Comparison of ENCODE assay signal across 8 cellular contexts in the genomic region with DNA sequence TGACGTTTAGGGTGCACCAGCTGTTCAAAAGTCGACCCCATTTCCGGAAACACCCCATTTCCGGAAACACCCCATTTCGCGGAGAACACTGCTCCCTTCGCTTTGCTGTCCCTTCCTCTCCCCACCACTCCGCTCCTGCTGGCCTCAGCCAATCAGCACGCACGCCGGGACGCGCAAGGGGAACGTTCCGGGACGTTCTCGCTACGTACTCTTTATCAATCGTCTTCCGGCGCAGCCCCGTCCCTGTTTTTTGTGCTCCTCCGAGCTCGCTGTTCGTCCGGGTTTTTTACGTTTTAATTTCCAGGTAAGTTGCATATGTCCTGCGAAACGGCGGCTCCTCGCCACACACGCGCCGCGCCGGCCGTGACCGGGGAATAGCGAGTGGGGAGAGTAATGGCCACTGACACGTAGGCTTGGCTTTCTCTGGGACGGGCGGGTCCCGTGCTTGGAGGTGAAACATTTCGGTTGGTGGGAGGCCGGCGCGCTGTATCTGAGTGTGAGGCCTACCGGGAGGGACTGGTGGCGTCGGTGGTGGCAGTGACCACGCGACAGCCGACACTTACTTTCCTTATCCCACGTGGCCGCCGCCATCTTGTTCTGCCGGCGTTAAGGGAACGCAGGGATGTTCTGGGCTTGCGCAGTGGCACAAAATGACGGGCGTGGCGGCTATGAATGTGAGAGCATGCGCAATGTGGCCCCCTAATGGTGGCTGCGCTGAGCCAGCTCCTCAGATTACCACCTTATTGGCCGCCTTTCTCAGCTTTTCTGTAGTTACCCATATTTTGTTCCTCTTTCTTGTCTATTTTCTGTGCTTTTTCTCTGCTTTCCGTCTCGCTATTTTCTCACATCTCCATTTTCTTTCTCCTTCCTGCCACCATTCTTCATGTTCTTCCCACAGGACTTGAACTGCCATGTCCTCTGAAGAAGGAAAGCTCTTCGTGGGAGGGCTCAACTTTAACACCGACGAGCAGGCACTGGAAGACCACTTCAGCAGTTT. TPM values are rescaled to one million over a fixed set of nuclear protein-coding genes. Genes with fewer than 3 reads are reported as not detected.
DNase-seq lines count a peak whose midpoint lies in the region; ATAC-seq and TF ChIP-seq lines count a peak whose summit lies in the region.

Gene RBM3, plus strand, starts transcription at position 215 of the 997 bp plus-strand sequence. Its CDS starts 697 bp downstream, at position 912.

- peak within 1 kb of the TSS; percentile 92 for H3K27ac ChIP-seq in HEK293 (ENCODE audit: extremely low read depth, low read depth, low read length)
- H3K27ac ChIP-seq in SJSA1: peak within 1 kb of the TSS; percentile 100
- peak within 1 kb of the TSS; percentile 100 for H3K27ac ChIP-seq in foreskin keratinocyte

- H3K4me1 ChIP-seq in HEK293 (ENCODE audit: control insufficient read depth, insufficient read depth, low read length) (peaks cover 3% of the 10 kb centered on the region; the same call in 1 of the 2 replicates), SJSA1 (replicated peaks) (peaks cover 14% of the 10 kb centered on the region), foreskin keratinocyte (peaks cover 10% of the 10 kb centered on the region), neuron (ENCODE audit: insufficient read depth, low read length) (peaks cover 12% of the 10 kb centered on the region)

- peak; percentile 89 for TF ChIP-seq CTCF in HEK293 (tag by site-specific recombination; IDR thresholded peaks at IDR 0.05)
- peak; percentile 54 for TF ChIP-seq CTCF in foreskin keratinocyte (conservative IDR thresholded peaks at IDR 0.05)

- CTCF ChIA-PET in HEK293 (lab: Yijun Ruan, JAX): interaction anchor here (0.7 kb wide), 1 partner anchor 1213 kb away, joined by 3 read pairs; no protein-coding TSS in a partner anchor

- H3K36me3 ChIP-seq in HEK293 (ENCODE audit: control insufficient read depth in 2 of 2, insufficient read depth in 1 of 2, low read length in 2 of 2) (peaks cover 8 to 46% of the 10 kb centered on the region in 2 experiments), SJSA1 (peaks cover 53% of the 10 kb centered on the region), neuron (ENCODE audit: insufficient read depth, low read length) (peaks cover 22% of the 10 kb centered on the region)

- H3K4me3 ChIP-seq in HEK293 (ENCODE audit: low read depth, low read length) (peak within 1 kb of the TSS; percentile 80), SJSA1 (peak within 1 kb of the TSS; percentile 82), neuron (ENCODE audit: low read length) (peak within 1 kb of the TSS; percentile 81)

- no peaks in the 10 kb centered on the region for H3K9me3 ChIP-seq in HEK293 (ENCODE audit: control insufficient read depth, insufficient read depth, low read depth, low read length)
- no peaks in the 10 kb centered on the region for H3K9me3 ChIP-seq in SJSA1 (replicated peaks)
- H3K9me3 ChIP-seq in neuron (ENCODE audit: low read length): no peaks in the 10 kb centered on the region

- ATAC-seq in foreskin keratinocyte: peak; percentile 93

- H3K27me3 ChIP-seq in SJSA1 (replicated peaks) (0 out of 2 replicates have a peak, but pooled peaks cover 2% of the 10 kb centered on the region), foreskin keratinocyte (no peaks in the 10 kb centered on the region), neuron (ENCODE audit: insufficient read depth, low read length) (no peaks in the 10 kb centered on the region)

- DNase-seq in GM04504 (ENCODE audit: low read depth): peak; percentile 83
- DNase-seq in MV-4-11 (lab: John Stamatoyannopoulos, UW): peak; percentile 91
- DNase-seq in SJSA1 (ENCODE audit: low read depth in 1 of 2, low spot score in 2 of 2): peak; percentile 89 to 94
- peak; percentile 63 to 88 (median 74) for DNase-seq in activated naive CD4-positive, alpha-beta T cell (lab: John Stamatoyannopoulos, UW)
- DNase-seq in foreskin keratinocyte: peak; percentile 76 to 83
- peak; percentile 84 for DNase-seq in stromal cell of bone marrow (ENCODE audit: low read depth)

- POLR2A ChIA-PET in HEK293 (lab: Yijun Ruan, JAX): interaction anchor here (0.5 to 1.7 kb wide), 13 partner anchors 9 to 682 kb away, joined by 3 to 8 read pairs (median 3); partner anchors contain the start of genes GRIPAP1 and TBC1D25

- peak within 1 kb of the TSS; percentile 20 for H2AFZ ChIP-seq in neuron (ENCODE audit: low read depth, low read length)

TF ChIP-seq in HEK293, 187 proteins besides CTCF, POLR2A, EP300 and RAD21 (continues in another document):
- no peak for TF ChIP-seq ZNF521 (tag by site-specific recombination; IDR thresholded peaks at IDR 0.05)
- peak; percentile 93 for TF ChIP-seq ZXDB (tag by site-specific recombination; IDR thresholded peaks at IDR 0.05)
- TF ChIP-seq ZNF341 (tag by site-specific recombination; IDR thresholded peaks at IDR 0.05; ENCODE audit: low read depth): peak; percentile 99
- no peak for TF ChIP-seq ZNF654 (tag by site-specific recombination; IDR thresholded peaks at IDR 0.05; ENCODE audit: low read depth)
- no peak; the same call in 1 of the 2 replicates for TF ChIP-seq ZNF292 (tag by site-specific recombination; IDR thresholded peaks at IDR 0.05; ENCODE audit: borderline replicate concordance, low read depth)
- no peak for TF ChIP-seq ZBTB21 (tag by site-specific recombination; IDR thresholded peaks at IDR 0.05)
- TF ChIP-seq, protein P1, sequence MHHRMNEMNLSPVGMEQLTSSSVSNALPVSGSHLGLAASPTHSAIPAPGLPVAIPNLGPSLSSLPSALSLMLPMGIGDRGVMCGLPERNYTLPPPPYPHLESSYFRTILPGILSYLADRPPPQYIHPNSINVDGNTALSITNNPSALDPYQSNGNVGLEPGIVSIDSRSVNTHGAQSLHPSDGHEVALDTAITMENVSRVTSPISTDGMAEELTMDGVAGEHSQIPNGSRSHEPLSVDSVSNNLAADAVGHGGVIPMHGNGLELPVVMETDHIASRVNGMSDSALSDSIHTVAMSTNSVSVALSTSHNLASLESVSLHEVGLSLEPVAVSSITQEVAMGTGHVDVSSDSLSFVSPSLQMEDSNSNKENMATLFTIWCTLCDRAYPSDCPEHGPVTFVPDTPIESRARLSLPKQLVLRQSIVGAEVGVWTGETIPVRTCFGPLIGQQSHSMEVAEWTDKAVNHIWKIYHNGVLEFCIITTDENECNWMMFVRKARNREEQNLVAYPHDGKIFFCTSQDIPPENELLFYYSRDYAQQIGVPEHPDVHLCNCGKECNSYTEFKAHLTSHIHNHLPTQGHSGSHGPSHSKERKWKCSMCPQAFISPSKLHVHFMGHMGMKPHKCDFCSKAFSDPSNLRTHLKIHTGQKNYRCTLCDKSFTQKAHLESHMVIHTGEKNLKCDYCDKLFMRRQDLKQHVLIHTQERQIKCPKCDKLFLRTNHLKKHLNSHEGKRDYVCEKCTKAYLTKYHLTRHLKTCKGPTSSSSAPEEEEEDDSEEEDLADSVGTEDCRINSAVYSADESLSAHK (tag by site-specific recombination; IDR thresholded peaks at IDR 0.05): no peak
- TF ChIP-seq ZNF19 (tag by site-specific recombination; IDR thresholded peaks at IDR 0.05; ENCODE audit: low read depth): no peak
- TF ChIP-seq ZNF585B (tag by site-specific recombination; IDR thresholded peaks at IDR 0.05): no peak
- TF ChIP-seq OSR2 (tag by site-specific recombination; IDR thresholded peaks at IDR 0.05): no peak; the same call in 1 of the 2 replicates
- TF ChIP-seq ZNF529 (tag by site-specific recombination; IDR thresholded peaks at IDR 0.05; ENCODE audit: insufficient replicate concordance): no peak
- TF ChIP-seq ZNF600 (tag by site-specific recombination; IDR thresholded peaks at IDR 0.05): peak; percentile 85
- TF ChIP-seq, protein P2, sequence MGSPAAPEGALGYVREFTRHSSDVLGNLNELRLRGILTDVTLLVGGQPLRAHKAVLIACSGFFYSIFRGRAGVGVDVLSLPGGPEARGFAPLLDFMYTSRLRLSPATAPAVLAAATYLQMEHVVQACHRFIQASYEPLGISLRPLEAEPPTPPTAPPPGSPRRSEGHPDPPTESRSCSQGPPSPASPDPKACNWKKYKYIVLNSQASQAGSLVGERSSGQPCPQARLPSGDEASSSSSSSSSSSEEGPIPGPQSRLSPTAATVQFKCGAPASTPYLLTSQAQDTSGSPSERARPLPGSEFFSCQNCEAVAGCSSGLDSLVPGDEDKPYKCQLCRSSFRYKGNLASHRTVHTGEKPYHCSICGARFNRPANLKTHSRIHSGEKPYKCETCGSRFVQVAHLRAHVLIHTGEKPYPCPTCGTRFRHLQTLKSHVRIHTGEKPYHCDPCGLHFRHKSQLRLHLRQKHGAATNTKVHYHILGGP (tag by site-specific recombination; IDR thresholded peaks at IDR 0.05): no peak
- TF ChIP-seq ZBTB17 (tag by site-specific recombination; IDR thresholded peaks at IDR 0.05): peak; percentile 12; the same call in 1 of the 2 replicates
- TF ChIP-seq, protein P3, sequence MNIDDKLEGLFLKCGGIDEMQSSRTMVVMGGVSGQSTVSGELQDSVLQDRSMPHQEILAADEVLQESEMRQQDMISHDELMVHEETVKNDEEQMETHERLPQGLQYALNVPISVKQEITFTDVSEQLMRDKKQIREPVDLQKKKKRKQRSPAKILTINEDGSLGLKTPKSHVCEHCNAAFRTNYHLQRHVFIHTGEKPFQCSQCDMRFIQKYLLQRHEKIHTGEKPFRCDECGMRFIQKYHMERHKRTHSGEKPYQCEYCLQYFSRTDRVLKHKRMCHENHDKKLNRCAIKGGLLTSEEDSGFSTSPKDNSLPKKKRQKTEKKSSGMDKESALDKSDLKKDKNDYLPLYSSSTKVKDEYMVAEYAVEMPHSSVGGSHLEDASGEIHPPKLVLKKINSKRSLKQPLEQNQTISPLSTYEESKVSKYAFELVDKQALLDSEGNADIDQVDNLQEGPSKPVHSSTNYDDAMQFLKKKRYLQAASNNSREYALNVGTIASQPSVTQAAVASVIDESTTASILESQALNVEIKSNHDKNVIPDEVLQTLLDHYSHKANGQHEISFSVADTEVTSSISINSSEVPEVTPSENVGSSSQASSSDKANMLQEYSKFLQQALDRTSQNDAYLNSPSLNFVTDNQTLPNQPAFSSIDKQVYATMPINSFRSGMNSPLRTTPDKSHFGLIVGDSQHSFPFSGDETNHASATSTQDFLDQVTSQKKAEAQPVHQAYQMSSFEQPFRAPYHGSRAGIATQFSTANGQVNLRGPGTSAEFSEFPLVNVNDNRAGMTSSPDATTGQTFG (tag by site-specific recombination; IDR thresholded peaks at IDR 0.05; ENCODE audit: borderline replicate concordance): no peak
- no peak for TF ChIP-seq SETDB1 (IDR thresholded peaks at IDR 0.05; ENCODE audit: insufficient read length, low read length)

RNA-seq across cellular contexts. Expression of gene RBM3, which starts in this region (rescaled TPM):
- total RNA-seq in SJSA1 (2014; rRNA removed; shearing (Covaris generic)): 228 and 314 TPM in 2 replicates
- 193 and 230 TPM in 2 replicates for total RNA-seq in foreskin keratinocyte
- polyA plus RNA-seq in foreskin keratinocyte: 208 and 226 TPM in 2 replicates

Comparison
In these comparisons a context has a peak if more than half of its experiments do, and no peak if none do; other contexts are left out.
1. Peak in every context shown above with its lines: DNase-seq, ATAC-seq, H3K4me3 ChIP-seq and H3K27ac ChIP-seq.